ENCODE assay signal across 26 cellular contexts in genomic region chr5:93191426-93191825, GRCh38.
DNase-seq lines count a peak whose midpoint lies in the region; ATAC-seq and TF ChIP-seq lines count a peak whose summit lies in the region.
"Had no signal": no experiment of that assay in that cellular context is flagged by ENCODE, and none has a peak within 500 bp of the region (broad histone marks: within the 10 kb centered on the region; RNA-seq: fewer than 3 reads in every experiment).

No MANE protein-coding gene starts in this region.

- no peak overlapping the region for H4K8ac ChIP-seq in mesenchymal stem cell (ENCODE audit: low read length)

- H2BK15ac ChIP-seq in mesenchymal stem cell (ENCODE audit: low read depth, poor library complexity, severe bottlenecking), result no peak overlapping the region

- POLR2A ChIA-PET in MCF 10A (lab: Yijun Ruan, JAX), result interaction anchor here (0.7 to 1.0 kb wide), 2 partner anchors 30 to 196 kb away, joined by 3 to 4 read pairs; no protein-coding TSS in a partner anchor

- ATAC-seq in HG02623 (IDR thresholded peaks at IDR 0.05; ENCODE audit: unreplicated experiment), result no peak
- no peak for ATAC-seq in GM21381 (IDR thresholded peaks at IDR 0.05; ENCODE audit: unreplicated experiment)
- ATAC-seq: activated T-cell treated with anti-CD3 and anti-CD28 coated beads, Interleukin-2, amount 50 U/mL, for 4 hours; esophagus mucosa; natural killer cell had no signal

- no peaks in the 10 kb centered on the region for H3K36me3 ChIP-seq in mammary epithelial cell (ENCODE audit: insufficient read depth, low read length)
- no peaks in the 10 kb centered on the region for H3K36me3 ChIP-seq in SJSA1
- no peaks in the 10 kb centered on the region for H3K36me3 ChIP-seq in mesenchymal stem cell (ENCODE audit: control insufficient read depth in 1 of 2, insufficient read depth in 2 of 2, low read depth in 1 of 2, low read length in 2 of 2)
- H3K36me3 ChIP-seq: HAP-1, heart left ventricle, suprapubic skin, upper lobe of left lung had no signal

- no peak overlapping the region for H3K23ac ChIP-seq in mesenchymal stem cell (ENCODE audit: low read length in 2 of 2)

- 94% methylated on average over 4 of the region's 4 CpGs for WGBS in mammary epithelial cell (ENCODE audit: low coverage, missing lambda C conversion rate)
- WGBS in mesenchymal stem cell, result 78% methylated on average over 3 of the region's 4 CpGs

- no peak overlapping the region for H4K91ac ChIP-seq in mesenchymal stem cell (ENCODE audit: low read length)

- no peaks in the 10 kb centered on the region for H3K9me3 Mint-ChIP-seq in MCF 10A (ENCODE audit: unreplicated experiment)
- H3K9me3 Mint-ChIP-seq: activated B cell treated with CpG ODN at 0.5 μM for 24 hours had no signal

- H3K4ac ChIP-seq in mesenchymal stem cell (ENCODE audit: low read depth in 1 of 2, low read length in 2 of 2), result no peak overlapping the region

- no peak overlapping the region for H3K4me3 Mint-ChIP-seq in MCF 10A (ENCODE audit: unreplicated experiment)
- H3K4me3 Mint-ChIP-seq: activated B cell treated with CpG ODN at 0.5 μM for 24 hours; activated T-cell treated with anti-CD3 and anti-CD28 coated beads, Interleukin-2, amount 50 U/mL, for 4 hours; CD4-positive, alpha-beta memory T cell; IgD-negative memory B cell; natural killer cell had no signal

- H2BK5ac ChIP-seq in mesenchymal stem cell (ENCODE audit: low read depth, low read length, poor library complexity, severe bottlenecking), result no peak overlapping the region

- H3K18ac ChIP-seq in mesenchymal stem cell (ENCODE audit: low read depth in 1 of 2, low read length in 2 of 2), result no peak overlapping the region

- H3K14ac ChIP-seq in mesenchymal stem cell (ENCODE audit: low read length in 2 of 2), result no peak overlapping the region

- no peaks in the 10 kb centered on the region for H3K27me3 ChIP-seq in mammary epithelial cell (ENCODE audit: insufficient read depth, low read length)
- H3K27me3 ChIP-seq in SJSA1 (replicated peaks), result no peaks in the 10 kb centered on the region
- H3K27me3 ChIP-seq in mesenchymal stem cell (ENCODE audit: control insufficient read depth in 1 of 2, insufficient read depth in 1 of 2, low read length in 2 of 2), result no peaks in the 10 kb centered on the region
- H3K27me3 ChIP-seq: suprapubic skin, upper lobe of left lung had no signal

- H3K9me3 ChIP-seq in mammary epithelial cell (replicated peaks; ENCODE audit: insufficient read depth, low read length) (no peaks in the 10 kb centered on the region), SJSA1 (replicated peaks) (no peaks in the 10 kb centered on the region), mesenchymal stem cell (ENCODE audit: control insufficient read depth, low read length) (no peaks in the 10 kb centered on the region)
- H3K9me3 ChIP-seq: HAP-1, heart left ventricle, suprapubic skin, upper lobe of left lung had no signal

- no peak overlapping the region for H2AK5ac ChIP-seq in mesenchymal stem cell (ENCODE audit: low read length, severe bottlenecking)

- dilution Hi-C loops in mammary epithelial cell (cut with HindIII; ENCODE audit: low sequenced_read_pairs), result no loop called here

- H3K4me2 ChIP-seq in mammary epithelial cell (ENCODE audit: insufficient read depth, low read depth, low read length) (no peak overlapping the region), mesenchymal stem cell (ENCODE audit: low read length, poor library complexity, severe bottlenecking) (no peak overlapping the region)

- H3K4me3 ChIP-seq in mammary epithelial cell (replicated peaks in 1 of 3; ENCODE audit: insufficient read depth in 1 of 3, low read depth in 2 of 3, low read length in 3 of 3) (no peak overlapping the region), SJSA1 (no peak overlapping the region), mesenchymal stem cell (ENCODE audit: insufficient read depth in 1 of 2, low read depth in 1 of 2, low read length in 2 of 2) (no peak overlapping the region)
- H3K4me3 ChIP-seq: HAP-1, heart left ventricle, skin epidermis, suprapubic skin, upper lobe of left lung had no signal

- in situ Hi-C loops in mammary epithelial cell (cut with MboI; ENCODE audit: low sequenced_read_pairs in 2 of 2), result no loop called here

- no peak overlapping the region for H2BK120ac ChIP-seq in mesenchymal stem cell (ENCODE audit: low read depth, low read length)

- no peaks in the 10 kb centered on the region for H3K79me1 ChIP-seq in mesenchymal stem cell (replicated peaks; ENCODE audit: low read length, poor library complexity, severe bottlenecking)

- H3K36me3 Mint-ChIP-seq in MCF 10A (ENCODE audit: insufficient read depth, unreplicated experiment), result no peaks in the 10 kb centered on the region
- H3K36me3 Mint-ChIP-seq: CD4-positive, alpha-beta memory T cell; IgD-negative memory B cell; natural killer cell had no signal

- no peak overlapping the region for H3K27ac Mint-ChIP-seq in MCF 10A (ENCODE audit: low read depth, unreplicated experiment)
- H3K27ac Mint-ChIP-seq: activated B cell treated with CpG ODN at 0.5 μM for 24 hours; CD4-positive, alpha-beta memory T cell; IgD-negative memory B cell; natural killer cell had no signal

- BruUV-seq in MCF 10A (replicated peaks; lab: Mats Ljungman, UMichigan), result no TSS peak
- no TSS peak for BruUV-seq in mammary epithelial cell (replicated peaks; lab: Mats Ljungman, UMichigan)

- no peaks in the 10 kb centered on the region for H3K79me2 ChIP-seq in mammary epithelial cell (ENCODE audit: insufficient read depth, low read length)

- TF ChIP-seq CTCF in MCF 10A (IDR thresholded peaks at IDR 0.05; ENCODE audit: unreplicated experiment), result no peak
- TF ChIP-seq CTCF in mammary epithelial cell (conservative IDR thresholded peaks at IDR 0.05 in 1 of 2, IDR thresholded peaks at IDR 0.05 in 1 of 2; ENCODE audit: extremely low read depth in 1 of 2, insufficient read depth in 1 of 2, low read depth in 1 of 2, low read length in 2 of 2), result no peak

- DNase-seq in MCF 10A (ENCODE audit: unreplicated experiment), result peak; percentile 38
- DNase-seq in mammary epithelial cell, result no peak
- DNase-seq in SJSA1 (ENCODE audit: low read depth in 1 of 2, low spot score in 2 of 2), result no peak
- DNase-seq in mesenchymal stem cell, result peak; percentile 38
- DNase-seq in stimulated activated CD4-positive, alpha-beta T cell treated with anti-CD3 and anti-CD28 coated beads, Interleukin-15, amount 100 ng/mL, for 24 hours, result no peak
- DNase-seq in hypothalamus (lab: John Stamatoyannopoulos, UW), result no peak
- DNase-seq: 8988T; activated B cell treated with CpG ODN at 0.5 μM for 24 hours; activated gamma-delta T cell; activated T-cell treated with anti-CD3 and anti-CD28 coated beads, Interleukin-2, amount 50 U/mL, for 4 hours; AML-193; CD4-positive, alpha-beta memory T cell; heart left ventricle; natural killer cell; NCI-H1048; NCI-H774; RPMI8226; stimulated activated naive CD4-positive, alpha-beta T cell treated with Interleukin-2 at 50 U/mL for 16 hours; upper lobe of left lung had no signal

- H3K9ac ChIP-seq in mammary epithelial cell (ENCODE audit: insufficient read depth, low read length) (no peak overlapping the region), mesenchymal stem cell (ENCODE audit: low read length) (no peak overlapping the region)

- CTCF ChIA-PET in MCF 10A (lab: Yijun Ruan, JAX) (interaction anchor here (0.6 kb wide), 1 partner anchor 389 kb away, joined by 3 read pairs; the partner anchor contains the start of gene NR2F1-AS1), mammary epithelial cell (lab: Charles Lee; ENCODE audit: low non-redundant PET) (no interaction called here)

- intact Hi-C loops in MCF 10A (cut with micrococcal nuclease), result no loop called here
- intact Hi-C loops in mammary epithelial cell (cut with micrococcal nuclease), result loop anchor here (5.0 kb wide), 1 partner anchor 391 kb away; the partner anchor contains the start of genes NR2F1 and NR2F1-AS1

- peak overlapping the region in 1 of 2 experiments; percentile 84 for H2BK12ac ChIP-seq in mesenchymal stem cell (ENCODE audit: low read length in 2 of 2)

- H3K27ac ChIP-seq in mammary epithelial cell (ENCODE audit: insufficient read depth, low read depth, low read length) (no peak overlapping the region), SJSA1 (peak overlapping the region; percentile 34), mesenchymal stem cell (ENCODE audit: low read length, poor library complexity, severe bottlenecking) (no peak overlapping the region)
- H3K27ac ChIP-seq: heart left ventricle, suprapubic skin, upper lobe of left lung had no signal

- peaks cover 53% of the 10 kb centered on the region for H3K4me1 ChIP-seq in mammary epithelial cell (ENCODE audit: insufficient read depth, low read length)
- H3K4me1 ChIP-seq in SJSA1 (replicated peaks), result peaks cover 57% of the 10 kb centered on the region
- H3K4me1 ChIP-seq in mesenchymal stem cell (ENCODE audit: control insufficient read depth, insufficient read depth, low read depth, low read length), result peaks cover 9% of the 10 kb centered on the region
- H3K4me1 ChIP-seq: HAP-1, suprapubic skin had no signal

- no peaks in the 10 kb centered on the region for H3K27me3 Mint-ChIP-seq in MCF 10A (ENCODE audit: insufficient read depth, unreplicated experiment)
- H3K27me3 Mint-ChIP-seq: activated B cell treated with CpG ODN at 0.5 μM for 24 hours; CD4-positive, alpha-beta memory T cell; IgD-negative memory B cell had no signal

- H4K20me1 ChIP-seq in mammary epithelial cell (ENCODE audit: insufficient read depth, low read length), result no peaks in the 10 kb centered on the region

- H2AFZ ChIP-seq in mammary epithelial cell (ENCODE audit: low read depth, low read length) (no peak overlapping the region), mesenchymal stem cell (ENCODE audit: low read depth, low read length) (no peak overlapping the region)

- peaks cover 28% of the 10 kb centered on the region for H3K4me1 Mint-ChIP-seq in MCF 10A (ENCODE audit: insufficient read depth, unreplicated experiment)
- H3K4me1 Mint-ChIP-seq: activated B cell treated with CpG ODN at 0.5 μM for 24 hours; CD4-positive, alpha-beta memory T cell; IgD-negative memory B cell; natural killer cell had no signal

Comparison
In these comparisons a context has a peak if more than half of its experiments do, and no peak if none do; other contexts are left out.
1. DNase-seq: peak in MCF 10A (single experiment) and mesenchymal stem cell (single experiment); none in mammary epithelial cell (single experiment), SJSA1 (0 of 2), stimulated activated CD4-positive, alpha-beta T cell treated with anti-CD3 and anti-CD28 coated beads, Interleukin-15, amount 100 ng/mL, for 24 hours (single experiment) and hypothalamus (0 of 51).